In the genomic region with DNA sequence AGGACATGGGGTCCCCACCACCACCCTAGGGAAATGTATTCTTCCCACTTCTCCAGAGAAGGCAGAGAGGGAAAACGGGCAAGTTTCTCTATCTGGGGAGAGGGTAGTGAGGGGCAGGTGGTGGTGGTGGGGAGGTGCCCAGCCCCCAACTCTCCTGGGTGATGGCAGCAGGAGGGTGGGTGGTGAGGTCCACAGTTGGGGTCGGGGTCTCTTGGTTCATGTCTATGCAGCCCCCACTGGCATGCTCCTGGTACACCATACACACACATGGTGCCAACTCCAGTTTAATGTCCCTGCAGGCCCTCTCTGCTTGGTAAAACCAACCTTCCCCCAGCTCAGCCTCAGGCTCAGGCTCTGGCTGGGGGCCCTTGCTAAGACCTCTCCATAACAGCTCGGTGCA, we compare ENCODE assay signal across 21 cellular contexts.
A peak's percentile ranks its signal among the peaks of the same experiment; 100 is the strongest.
DNase-seq lines count a peak whose midpoint lies in the region; ATAC-seq, FAIRE-seq and TF ChIP-seq lines count a peak whose summit lies in the region.
"Had no signal": no experiment of that assay in that cellular context is flagged by ENCODE, and none has a peak within 500 bp of the region (broad histone marks: within the 10 kb centered on the region; RNA-seq: fewer than 3 reads in every experiment).

No MANE protein-coding gene starts in this region.

- peak overlapping the region; percentile 53; the same call in 1 of the 2 replicates for H3K27ac ChIP-seq in BLaER1
- H3K27ac ChIP-seq in caudate nucleus (ENCODE audit: low read depth, low read length): peak overlapping the region; percentile 84
- no peak overlapping the region for H3K27ac ChIP-seq in kidney (ENCODE audit: low read depth in 2 of 2, low read length in 2 of 2)
- no peak overlapping the region for H3K27ac ChIP-seq in CD8-positive, alpha-beta memory T cell (ENCODE audit: low read depth, low read length)
- H3K27ac ChIP-seq in right atrium auricular region: no peak overlapping the region
- no peak overlapping the region for H3K27ac ChIP-seq in CD4-positive, alpha-beta T cell (ENCODE audit: low read depth, low read length)
- H3K27ac ChIP-seq: GM23248 had no signal

- no peak for FAIRE-seq in kidney (lab: Jason Lieb, UNC)
- FAIRE-seq: A204.1, GM12892, GM18507, HTR-8/SVneo had no signal

- peaks cover 0 to 4% (median 0%) of the 10 kb centered on the region in 5 donors for H3K9me3 Mint-ChIP-seq in CD8-positive, alpha-beta memory T cell
- no peaks in the 10 kb centered on the region for H3K9me3 Mint-ChIP-seq in CD4-positive, alpha-beta T cell

- H3K9ac ChIP-seq in BLaER1 (no peak overlapping the region), kidney (ENCODE audit: low read length in 2 of 2) (no peak overlapping the region)
- H3K9ac ChIP-seq: GM23248 had no signal

- no peak overlapping the region for H3K4me3 Mint-ChIP-seq in CD8-positive, alpha-beta memory T cell
- H3K4me3 Mint-ChIP-seq in CD4-positive, alpha-beta T cell: no peak overlapping the region

- no peaks in the 10 kb centered on the region for H3K4me1 Mint-ChIP-seq in CD8-positive, alpha-beta memory T cell
- no peaks in the 10 kb centered on the region for H3K4me1 Mint-ChIP-seq in CD4-positive, alpha-beta T cell (ENCODE audit: low read depth)
- H3K4me1 Mint-ChIP-seq: IgD-negative memory B cell had no signal

- no peak for TF ChIP-seq CTCF in kidney (IDR thresholded peaks at IDR 0.05; ENCODE audit: borderline replicate concordance, extremely low read depth, insufficient read depth)
- TF ChIP-seq CTCF in right atrium auricular region (IDR thresholded peaks at IDR 0.05): no peak
- no peak for TF ChIP-seq CTCF in CD4-positive, alpha-beta T cell (IDR thresholded peaks at IDR 0.05)

- H3K9me3 ChIP-seq in BLaER1: peaks cover 13% of the 10 kb centered on the region
- no peaks in the 10 kb centered on the region for H3K9me3 ChIP-seq in kidney (ENCODE audit: control insufficient read depth in 1 of 2, low read length in 2 of 2)
- no peaks in the 10 kb centered on the region for H3K9me3 ChIP-seq in CD8-positive, alpha-beta memory T cell (ENCODE audit: low read length)
- H3K9me3 ChIP-seq in right atrium auricular region: no peaks in the 10 kb centered on the region
- H3K9me3 ChIP-seq in CD4-positive, alpha-beta T cell (ENCODE audit: control insufficient read depth, low read length): no peaks in the 10 kb centered on the region
- H3K9me3 ChIP-seq: Caco-2 had no signal

- no peaks in the 10 kb centered on the region for H3K27me3 Mint-ChIP-seq in CD8-positive, alpha-beta memory T cell
- H3K27me3 Mint-ChIP-seq in CD4-positive, alpha-beta T cell: no peaks in the 10 kb centered on the region

- peaks cover 5 to 34% (median 7%) of the 10 kb centered on the region in 3 donors for H3K36me3 Mint-ChIP-seq in CD8-positive, alpha-beta memory T cell
- H3K36me3 Mint-ChIP-seq in CD4-positive, alpha-beta T cell (ENCODE audit: low read depth): peaks cover 8% of the 10 kb centered on the region
- H3K36me3 Mint-ChIP-seq: IgD-negative memory B cell had no signal

- CTCF ChIA-PET in CD8-positive, alpha-beta memory T cell (lab: Charles Lee): no interaction called here
- CTCF ChIA-PET in CD4-positive, alpha-beta T cell (lab: Charles Lee): no interaction called here

- ATAC-seq in CD4-positive, alpha-beta T cell (ENCODE audit: poor library complexity): no peak

- H3K27ac Mint-ChIP-seq in CD8-positive, alpha-beta memory T cell: no peak overlapping the region
- no peak overlapping the region for H3K27ac Mint-ChIP-seq in CD4-positive, alpha-beta T cell
- H3K27ac Mint-ChIP-seq: IgD-negative memory B cell had no signal

- H3K4me2 ChIP-seq in BLaER1: peak overlapping the region; percentile 65

- POLR2A ChIA-PET in CD8-positive, alpha-beta memory T cell (lab: Charles Lee): no interaction called here
- POLR2A ChIA-PET in CD4-positive, alpha-beta T cell (lab: Charles Lee): no interaction called here

- no peak for DNase-seq in caudate nucleus (lab: John Stamatoyannopoulos, UW)
- DNase-seq in kidney: peak; percentile 29
- DNase-seq in posterior vena cava (ENCODE audit: low spot score): peak; percentile 43
- no peak for DNase-seq in CD8-positive, alpha-beta memory T cell
- no peak for DNase-seq in activated naive CD4-positive, alpha-beta T cell (lab: John Stamatoyannopoulos, UW)
- no peak for DNase-seq in right atrium auricular region (ENCODE audit: low spot score)
- DNase-seq in CD4-positive, alpha-beta T cell: no peak
- DNase-seq: ACHN, Caco-2, DMS153, DMS79, GDM1, GM23248, HCEC 1CT, KBM-7 had no signal

- no peaks in the 10 kb centered on the region for H3K36me3 ChIP-seq in BLaER1
- no peaks in the 10 kb centered on the region for H3K36me3 ChIP-seq in kidney (ENCODE audit: control insufficient read depth in 1 of 2, insufficient read depth in 2 of 2, low read length in 2 of 2)
- no peaks in the 10 kb centered on the region for H3K36me3 ChIP-seq in CD8-positive, alpha-beta memory T cell (ENCODE audit: insufficient read depth, low read length)
- no peaks in the 10 kb centered on the region for H3K36me3 ChIP-seq in right atrium auricular region

- H3K27me3 ChIP-seq in BLaER1 (no peaks in the 10 kb centered on the region), right atrium auricular region (no peaks in the 10 kb centered on the region)
- H3K27me3 ChIP-seq in CD8-positive, alpha-beta memory T cell (ENCODE audit: insufficient read depth, low read length, poor library complexity, severe bottlenecking): no peaks in the 10 kb centered on the region
- no peaks in the 10 kb centered on the region for H3K27me3 ChIP-seq in CD4-positive, alpha-beta T cell (ENCODE audit: control insufficient read depth, insufficient read depth, low read length)

- H3K4me3 ChIP-seq in BLaER1 (no peak overlapping the region), kidney (ENCODE audit: low read length in 2 of 2) (no peak overlapping the region), right atrium auricular region (no peak overlapping the region)
- H3K4me3 ChIP-seq in CD8-positive, alpha-beta memory T cell (ENCODE audit: low read length): no peak overlapping the region
- H3K4me3 ChIP-seq: GM23248 had no signal

- H3K4me1 ChIP-seq in BLaER1 (peaks cover 35% of the 10 kb centered on the region), kidney (ENCODE audit: control insufficient read depth in 1 of 2, insufficient read depth in 1 of 2, low read depth in 1 of 2, low read length in 2 of 2) (peaks cover 0 to 4% of the 10 kb centered on the region in 2 donors), right atrium auricular region (peaks cover 0 to 4% of the 10 kb centered on the region in 2 donors)
- H3K4me1 ChIP-seq in CD8-positive, alpha-beta memory T cell (ENCODE audit: insufficient read depth, low read length): no peaks in the 10 kb centered on the region
- H3K4me1 ChIP-seq: Caco-2 had no signal

- intact Hi-C loops in kidney (cut with DNase I) (no loop called here), posterior vena cava (cut with DNase I) (no loop called here)
- intact Hi-C loops in CD4-positive, alpha-beta T cell (cut with DNase I, micrococcal nuclease): no loop called here

- no peaks in the 10 kb centered on the region for H4K20me1 ChIP-seq in BLaER1

Comparison
In these comparisons a context has a peak if more than half of its experiments do, and no peak if none do; other contexts are left out.
1. H3K27ac ChIP-seq: peak in BLaER1 (single experiment) and caudate nucleus (single experiment); none in kidney (0 of 2), CD8-positive, alpha-beta memory T cell (single experiment), right atrium auricular region (0 of 2) and CD4-positive, alpha-beta T cell (single experiment).
2. DNase-seq: peak in kidney (single experiment) and posterior vena cava (single experiment); none in caudate nucleus (0 of 61), CD8-positive, alpha-beta memory T cell (0 of 5), activated naive CD4-positive, alpha-beta T cell (0 of 4), right atrium auricular region (single experiment) and CD4-positive, alpha-beta T cell (0 of 10).